ENCODE assay signal across 1 cellular context in genomic region chr16:58499615-58500328, GRCh38.
TF ChIP-seq lines count a peak whose summit lies in the region.

TSS of gene NDRG4 (plus strand) at chr16:58500143. CDS start at chr16:58500249, 106 bp downstream.

TF ChIP-seq in K562, 482 proteins besides CTCF, POLR2A, EP300 and RAD21 (continued from another document):
- TF ChIP-seq, protein P1, sequence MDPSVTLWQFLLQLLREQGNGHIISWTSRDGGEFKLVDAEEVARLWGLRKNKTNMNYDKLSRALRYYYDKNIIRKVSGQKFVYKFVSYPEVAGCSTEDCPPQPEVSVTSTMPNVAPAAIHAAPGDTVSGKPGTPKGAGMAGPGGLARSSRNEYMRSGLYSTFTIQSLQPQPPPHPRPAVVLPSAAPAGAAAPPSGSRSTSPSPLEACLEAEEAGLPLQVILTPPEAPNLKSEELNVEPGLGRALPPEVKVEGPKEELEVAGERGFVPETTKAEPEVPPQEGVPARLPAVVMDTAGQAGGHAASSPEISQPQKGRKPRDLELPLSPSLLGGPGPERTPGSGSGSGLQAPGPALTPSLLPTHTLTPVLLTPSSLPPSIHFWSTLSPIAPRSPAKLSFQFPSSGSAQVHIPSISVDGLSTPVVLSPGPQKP (CRISPR knock-in tag; IDR thresholded peaks at IDR 0.05): no peak
- TF ChIP-seq POLR2AphosphoS5 (IDR thresholded peaks at IDR 0.05; ENCODE audit: control insufficient read depth, insufficient read depth, low read depth, low read length) (no peak), NFE2 (IDR thresholded peaks at IDR 0.05; ENCODE audit: low read depth) (peak; percentile 47; the same call in 1 of the 2 replicates), FOS (IDR thresholded peaks at IDR 0.05; ENCODE audit: extremely low read depth, insufficient read length) (peak; percentile 52), CREM (IDR thresholded peaks at IDR 0.05; ENCODE audit: low read depth) (0 out of 2 replicates have a peak, but pooled peaks have one; percentile 19), MEF2A (IDR thresholded peaks at IDR 0.05; ENCODE audit: control insufficient read depth, low read depth, low read length) (no peak), SIX5 (IDR thresholded peaks at IDR 0.05; ENCODE audit: borderline replicate concordance in 1 of 2, insufficient read depth in 1 of 2, low read depth in 1 of 2, low read length in 2 of 2) (no peak)
